ENCODE assay signal across 8 cellular contexts in genomic region chr1:201020647-201021332, GRCh38.
DNase-seq lines count a peak whose midpoint lies in the region; ATAC-seq, FAIRE-seq and TF ChIP-seq lines count a peak whose summit lies in the region.

No MANE protein-coding gene starts in this region.

- no peaks in the 10 kb centered on the region for H3K36me3 ChIP-seq in Loucy (ENCODE audit: insufficient read depth, low read length)
- no peaks in the 10 kb centered on the region for H3K36me3 ChIP-seq in iPS-15b (ENCODE audit: control insufficient read depth, insufficient read depth, low read length)

- peak overlapping the region; percentile 98 for H3K27ac Mint-ChIP-seq in activated T-cell treated with anti-CD3 and anti-CD28 coated beads, Interleukin-2, amount 50 U/mL, for 24 hours
- H3K27ac Mint-ChIP-seq in stimulated activated naive CD8-positive, alpha-beta T cell treated with anti-CD3 and anti-CD28 coated beads, Interleukin-15, amount 100 ng/mL, for 72 hours, result peak overlapping the region; percentile 21 to 100

- no peaks in the 10 kb centered on the region for H3K9me2 ChIP-seq in Loucy (replicated peaks; ENCODE audit: low read depth, low read length)

- DNase-seq in EL, result peak; percentile 32
- DNase-seq in activated T-cell treated with anti-CD3 and anti-CD28 coated beads, Interleukin-2, amount 50 U/mL, for 24 hours, result peak; percentile 55
- DNase-seq in stimulated activated naive CD8-positive, alpha-beta T cell treated with anti-CD3 and anti-CD28 coated beads, Interleukin-15, amount 100 ng/mL, for 72 hours, result peak; percentile 39 to 47
- no peak for DNase-seq in H54 (ENCODE audit: insufficient read length, low spot score)
- DNase-seq in NCI-H1930 (lab: John Stamatoyannopoulos, UW), result no peak

- peaks cover 27% of the 10 kb centered on the region for H3K36me3 Mint-ChIP-seq in activated T-cell treated with anti-CD3 and anti-CD28 coated beads, Interleukin-2, amount 50 U/mL, for 24 hours (ENCODE audit: low read depth)

- H3K4me2 ChIP-seq in Loucy (ENCODE audit: low read depth, low read length, poor library complexity, severe bottlenecking), result peak overlapping the region; percentile 86

- no peak for TF ChIP-seq POLR2A in H54 (IDR thresholded peaks at IDR 0.05; ENCODE audit: low read depth, low read length)

- H3K4me3 ChIP-seq in Loucy (ENCODE audit: low read length, poor library complexity, severe bottlenecking) (peak overlapping the region; percentile 77), iPS-15b (ENCODE audit: low read depth, low read length) (peak overlapping the region; percentile 31)

- H2AFZ ChIP-seq in Loucy (ENCODE audit: low read length), result no peak overlapping the region

- no peaks in the 10 kb centered on the region for H3K9me3 ChIP-seq in Loucy (ENCODE audit: insufficient read depth, low read depth, low read length)
- H3K9me3 ChIP-seq in iPS-15b (ENCODE audit: control insufficient read depth, insufficient read depth, low read length), result no peaks in the 10 kb centered on the region

- H3K79me2 ChIP-seq in Loucy (ENCODE audit: insufficient read depth, low read length), result peaks cover 66% of the 10 kb centered on the region

- peak overlapping the region; percentile 92 for H3K4me3 Mint-ChIP-seq in activated T-cell treated with anti-CD3 and anti-CD28 coated beads, Interleukin-2, amount 50 U/mL, for 24 hours
- H3K4me3 Mint-ChIP-seq in stimulated activated naive CD8-positive, alpha-beta T cell treated with anti-CD3 and anti-CD28 coated beads, Interleukin-15, amount 100 ng/mL, for 72 hours, result peak overlapping the region; percentile 96 to 99

- H3K27me3 ChIP-seq in Loucy (ENCODE audit: insufficient read depth, low read length, poor library complexity, severe bottlenecking) (no peaks in the 10 kb centered on the region), iPS-15b (ENCODE audit: control insufficient read depth, insufficient read depth, low read length) (peaks cover 8% of the 10 kb centered on the region)

- ATAC-seq in stimulated activated naive CD8-positive, alpha-beta T cell treated with anti-CD3 and anti-CD28 coated beads, Interleukin-15, amount 100 ng/mL, for 72 hours, result peak; percentile 16
- ATAC-seq in GM19351 (IDR thresholded peaks at IDR 0.05; ENCODE audit: unreplicated experiment), result no peak

- peaks cover 88% of the 10 kb centered on the region for H3K4me1 Mint-ChIP-seq in activated T-cell treated with anti-CD3 and anti-CD28 coated beads, Interleukin-2, amount 50 U/mL, for 24 hours (ENCODE audit: low read depth)
- H3K4me1 Mint-ChIP-seq in stimulated activated naive CD8-positive, alpha-beta T cell treated with anti-CD3 and anti-CD28 coated beads, Interleukin-15, amount 100 ng/mL, for 72 hours, result peaks cover 85% of the 10 kb centered on the region

- H4K20me1 ChIP-seq in Loucy (ENCODE audit: insufficient read depth, low read length, poor library complexity, severe bottlenecking), result no peaks in the 10 kb centered on the region

- FAIRE-seq in H54 (lab: Jason Lieb, UNC), result no peak

- peaks cover 74% of the 10 kb centered on the region for H3K4me1 ChIP-seq in Loucy (ENCODE audit: insufficient read depth, low read length, poor library complexity, severe bottlenecking)
- H3K4me1 ChIP-seq in iPS-15b (ENCODE audit: control insufficient read depth, insufficient read depth, low read length), result peaks cover 58% of the 10 kb centered on the region

- H3K9me3 Mint-ChIP-seq in activated T-cell treated with anti-CD3 and anti-CD28 coated beads, Interleukin-2, amount 50 U/mL, for 24 hours, result no peaks in the 10 kb centered on the region
- no peaks in the 10 kb centered on the region for H3K9me3 Mint-ChIP-seq in stimulated activated naive CD8-positive, alpha-beta T cell treated with anti-CD3 and anti-CD28 coated beads, Interleukin-15, amount 100 ng/mL, for 72 hours

- H3F3A ChIP-seq in Loucy (ENCODE audit: low read depth), result peaks cover 11% of the 10 kb centered on the region

- H3K9ac ChIP-seq in Loucy (ENCODE audit: low read depth, low read length, poor library complexity, severe bottlenecking) (peak overlapping the region; percentile 88), iPS-15b (ENCODE audit: low read depth, low read length) (peak overlapping the region; percentile 39)

- no peaks in the 10 kb centered on the region for H3K27me3 Mint-ChIP-seq in activated T-cell treated with anti-CD3 and anti-CD28 coated beads, Interleukin-2, amount 50 U/mL, for 24 hours
- H3K27me3 Mint-ChIP-seq in stimulated activated naive CD8-positive, alpha-beta T cell treated with anti-CD3 and anti-CD28 coated beads, Interleukin-15, amount 100 ng/mL, for 72 hours, result no peaks in the 10 kb centered on the region

- peak; percentile 56 for TF ChIP-seq CTCF in Loucy (conservative IDR thresholded peaks at IDR 0.05; ENCODE audit: low read length)

Comparison
In these comparisons a context has a peak if more than half of its experiments do, and no peak if none do; other contexts are left out.
1. DNase-seq: peak in EL (single experiment), activated T-cell treated with anti-CD3 and anti-CD28 coated beads, Interleukin-2, amount 50 U/mL, for 24 hours (single experiment) and stimulated activated naive CD8-positive, alpha-beta T cell treated with anti-CD3 and anti-CD28 coated beads, Interleukin-15, amount 100 ng/mL, for 72 hours (2 of 2); none in H54 (single experiment) and NCI-H1930 (0 of 2).